1 cellular context compared by ENCODE assay signal in the genomic region with DNA sequence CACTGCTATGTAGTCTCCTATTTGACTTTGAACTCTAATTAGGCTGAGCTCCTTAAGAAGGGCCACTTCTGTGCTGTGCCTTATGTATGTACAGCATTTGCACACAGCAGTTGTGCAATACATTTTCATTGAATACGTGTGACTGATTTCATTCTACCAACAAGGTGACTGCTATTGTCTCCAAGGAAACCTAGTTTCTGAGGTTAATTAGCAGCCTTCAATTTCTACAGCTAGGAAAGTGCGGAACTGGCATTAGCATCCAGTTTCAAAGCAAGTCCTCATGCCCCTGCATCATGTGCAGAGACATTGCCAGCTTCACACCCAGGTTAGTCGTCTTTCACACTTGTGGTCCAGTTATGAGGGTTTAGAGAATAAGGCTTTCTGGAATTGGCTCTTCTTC.
A peak's percentile ranks its signal among the peaks of the same experiment; 100 is the strongest.
TF ChIP-seq lines count a peak whose summit lies in the region.

No MANE protein-coding gene starts in this region.

TF ChIP-seq in HepG2, 621 proteins besides CTCF, POLR2A, EP300 and RAD21:
- TF ChIP-seq CEBPB (IDR thresholded peaks at IDR 0.05; ENCODE audit: borderline replicate concordance, low read depth, low read length) (peak; percentile 62; the same call in 1 of the 2 replicates), NPAS2 (CRISPR knock-in tag; IDR thresholded peaks at IDR 0.05; ENCODE audit: borderline replicate concordance) (no peak), ZNF747 (CRISPR knock-in tag; IDR thresholded peaks at IDR 0.05; ENCODE audit: borderline replicate concordance) (no peak), ZIK1 (CRISPR knock-in tag; IDR thresholded peaks at IDR 0.05; ENCODE audit: borderline replicate concordance, low read depth) (no peak), ZNF253 (CRISPR knock-in tag; IDR thresholded peaks at IDR 0.05; ENCODE audit: borderline replicate concordance) (no peak), XRCC5 (optimal IDR thresholded peaks at IDR 0.05; ENCODE audit: low read length) (no peak)
- TF ChIP-seq, protein P1, sequence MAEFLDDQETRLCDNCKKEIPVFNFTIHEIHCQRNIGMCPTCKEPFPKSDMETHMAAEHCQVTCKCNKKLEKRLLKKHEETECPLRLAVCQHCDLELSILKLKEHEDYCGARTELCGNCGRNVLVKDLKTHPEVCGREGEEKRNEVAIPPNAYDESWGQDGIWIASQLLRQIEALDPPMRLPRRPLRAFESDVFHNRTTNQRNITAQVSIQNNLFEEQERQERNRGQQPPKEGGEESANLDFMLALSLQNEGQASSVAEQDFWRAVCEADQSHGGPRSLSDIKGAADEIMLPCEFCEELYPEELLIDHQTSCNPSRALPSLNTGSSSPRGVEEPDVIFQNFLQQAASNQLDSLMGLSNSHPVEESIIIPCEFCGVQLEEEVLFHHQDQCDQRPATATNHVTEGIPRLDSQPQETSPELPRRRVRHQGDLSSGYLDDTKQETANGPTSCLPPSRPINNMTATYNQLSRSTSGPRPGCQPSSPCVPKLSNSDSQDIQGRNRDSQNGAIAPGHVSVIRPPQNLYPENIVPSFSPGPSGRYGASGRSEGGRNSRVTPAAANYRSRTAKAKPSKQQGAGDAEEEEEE (CRISPR knock-in tag; IDR thresholded peaks at IDR 0.05; ENCODE audit: borderline replicate concordance): no peak
